ENCODE assay signal across 1 cellular context in genomic region chr9:5511476-5511875, GRCh38.
TF ChIP-seq lines count a peak whose summit lies in the region.

No MANE protein-coding gene starts in this region.

TF ChIP-seq in HepG2, 621 proteins besides CTCF, POLR2A, EP300 and RAD21 (continued from another document):
- TF ChIP-seq ZBTB14 (CRISPR knock-in tag; IDR thresholded peaks at IDR 0.05) = no peak
- TF ChIP-seq ZBED4 (CRISPR knock-in tag; IDR thresholded peaks at IDR 0.05; ENCODE audit: borderline replicate concordance) = no peak
- TF ChIP-seq ZNF724P (CRISPR knock-in tag; IDR thresholded peaks at IDR 0.05; ENCODE audit: borderline replicate concordance) = no peak
- TF ChIP-seq SRY (CRISPR knock-in tag; IDR thresholded peaks at IDR 0.05) = no peak
- no peak for TF ChIP-seq ZBTB38 (CRISPR knock-in tag; IDR thresholded peaks at IDR 0.05)
- no peak for TF ChIP-seq ZNF12 (CRISPR knock-in tag; IDR thresholded peaks at IDR 0.05)
- no peak for TF ChIP-seq PRMT3 (CRISPR knock-in tag; IDR thresholded peaks at IDR 0.05; ENCODE audit: borderline replicate concordance, low read depth)
- no peak for TF ChIP-seq ZSCAN21 (CRISPR knock-in tag; IDR thresholded peaks at IDR 0.05; ENCODE audit: borderline replicate concordance)
- TF ChIP-seq BRD4 (CRISPR knock-in tag; IDR thresholded peaks at IDR 0.05) = no peak
TF ChIP-seq in HepG2: peak in this region for 0.
